Comparison of ENCODE assay signal across 1 cellular context in genomic region chr6:111483736-111484654, GRCh38.
A peak's percentile ranks its signal among the peaks of the same experiment; 100 is the strongest.
TF ChIP-seq lines count a peak whose summit lies in the region.

No MANE protein-coding gene starts in this region.

TF ChIP-seq in K562, 482 proteins besides CTCF, POLR2A, EP300 and RAD21 (continued from another document and continues in another):
- TF ChIP-seq, protein P1, sequence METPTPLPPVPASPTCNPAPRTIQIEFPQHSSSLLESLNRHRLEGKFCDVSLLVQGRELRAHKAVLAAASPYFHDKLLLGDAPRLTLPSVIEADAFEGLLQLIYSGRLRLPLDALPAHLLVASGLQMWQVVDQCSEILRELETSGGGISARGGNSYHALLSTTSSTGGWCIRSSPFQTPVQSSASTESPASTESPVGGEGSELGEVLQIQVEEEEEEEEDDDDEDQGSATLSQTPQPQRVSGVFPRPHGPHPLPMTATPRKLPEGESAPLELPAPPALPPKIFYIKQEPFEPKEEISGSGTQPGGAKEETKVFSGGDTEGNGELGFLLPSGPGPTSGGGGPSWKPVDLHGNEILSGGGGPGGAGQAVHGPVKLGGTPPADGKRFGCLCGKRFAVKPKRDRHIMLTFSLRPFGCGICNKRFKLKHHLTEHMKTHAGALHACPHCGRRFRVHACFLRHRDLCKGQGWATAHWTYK (CRISPR knock-in tag; IDR thresholded peaks at IDR 0.05): no peak
- TF ChIP-seq FOXO4 (CRISPR knock-in tag; IDR thresholded peaks at IDR 0.05) (no peak), IFI16 (CRISPR knock-in tag; IDR thresholded peaks at IDR 0.05) (no peak), NFIC (IDR thresholded peaks at IDR 0.05) (peak; percentile 32; the same call in 1 of the 2 replicates), ZBTB1 (CRISPR knock-in tag; IDR thresholded peaks at IDR 0.05; ENCODE audit: borderline replicate concordance, low read depth) (no peak), SIN3A (IDR thresholded peaks at IDR 0.05; ENCODE audit: borderline replicate concordance in 2 of 2, control insufficient read depth in 1 of 2, low read depth in 2 of 2, low read length in 2 of 2) (peak in 1 of 2 experiments; percentile 66; a peak in 3 of 4 replicates), PRDM10 (IDR thresholded peaks at IDR 0.05; ENCODE audit: partially characterized antibody) (peak; percentile 77), NCOR1 (IDR thresholded peaks at IDR 0.05) (peak; percentile 36; the same call in 1 of the 2 replicates), NR1H2 (CRISPR knock-in tag; IDR thresholded peaks at IDR 0.05) (0 out of 2 replicates have a peak, but pooled peaks have one; percentile 41), BRD9 (IDR thresholded peaks at IDR 0.05; ENCODE audit: low read depth, partially characterized antibody) (peak; percentile 81), ZNF561 (CRISPR knock-in tag; conservative IDR thresholded peaks at IDR 0.05) (no peak), BMI1 (IDR thresholded peaks at IDR 0.05; ENCODE audit: low read length) (no peak), EGR1 (conservative IDR thresholded peaks at IDR 0.05) (peak; percentile 78), ELF4 (CRISPR knock-in tag; IDR thresholded peaks at IDR 0.05) (peak; percentile 28; the same call in 1 of the 2 replicates), GATAD2B (IDR thresholded peaks at IDR 0.05; ENCODE audit: borderline replicate concordance) (0 out of 2 replicates have a peak, but pooled peaks have one; percentile 20), TAF7 (tag; IDR thresholded peaks at IDR 0.05) (no peak), POLR2H (tag; IDR thresholded peaks at IDR 0.05; ENCODE audit: low read depth) (peak; percentile 90), TAF9B (IDR thresholded peaks at IDR 0.05; ENCODE audit: partially characterized antibody) (peak; percentile 61), BCLAF1 (IDR thresholded peaks at IDR 0.05; ENCODE audit: borderline replicate concordance in 1 of 2, control insufficient read depth in 1 of 2, low read depth in 2 of 2, low read length in 1 of 2) (no peak), SUPT5H (IDR thresholded peaks at IDR 0.05) (peak; percentile 89), CBFA2T3 (IDR thresholded peaks at IDR 0.05) (peak; percentile 36), NFRKB (IDR thresholded peaks at IDR 0.05; ENCODE audit: low read depth) (peak; percentile 94), MITF (IDR thresholded peaks at IDR 0.05) (no peak), ZNF217 (CRISPR knock-in tag; IDR thresholded peaks at IDR 0.05) (no peak), CUX1 (CRISPR knock-in tag; IDR thresholded peaks at IDR 0.05) (0 out of 2 replicates have a peak, but pooled peaks have one; percentile 89), SAFB (IDR thresholded peaks at IDR 0.05; ENCODE audit: borderline replicate concordance, low read depth, low read length) (peak; percentile 84), ELF2 (CRISPR knock-in tag; IDR thresholded peaks at IDR 0.05) (no peak), ARID1B (IDR thresholded peaks at IDR 0.05) (peak; percentile 40), ATF3 (IDR thresholded peaks at IDR 0.05) (0 out of 2 replicates have a peak, but pooled peaks have one; percentile 7), ATF3 (CRISPR knock-in tag; conservative IDR thresholded peaks at IDR 0.05) (peak; percentile 49; the same call in 1 of the 2 replicates), E2F6 (IDR thresholded peaks at IDR 0.05; ENCODE audit: borderline replicate concordance in 1 of 2, extremely low read depth in 1 of 2, insufficient read depth in 1 of 2, insufficient read length in 1 of 2, low read depth in 1 of 2, low read length in 1 of 2, poor library complexity in 1 of 2, severe bottlenecking in 1 of 2) (peak; percentile 74 to 86), ZEB2 (IDR thresholded peaks at IDR 0.05) (no peak), FOSL1 (tag; conservative IDR thresholded peaks at IDR 0.05) (no peak; the same call in 1 of the 2 replicates), TOE1 (IDR thresholded peaks at IDR 0.05; ENCODE audit: borderline replicate concordance) (peak; percentile 25), TOE1 (CRISPR knock-in tag; IDR thresholded peaks at IDR 0.05; ENCODE audit: borderline replicate concordance, low read depth) (no peak)
- TF ChIP-seq, protein P2, sequence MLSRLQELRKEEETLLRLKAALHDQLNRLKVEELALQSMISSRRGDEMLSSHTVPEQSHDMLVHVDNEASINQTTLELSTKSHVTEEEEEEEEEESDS (CRISPR knock-in tag; IDR thresholded peaks at IDR 0.05): no peak
- TF ChIP-seq, protein P3, sequence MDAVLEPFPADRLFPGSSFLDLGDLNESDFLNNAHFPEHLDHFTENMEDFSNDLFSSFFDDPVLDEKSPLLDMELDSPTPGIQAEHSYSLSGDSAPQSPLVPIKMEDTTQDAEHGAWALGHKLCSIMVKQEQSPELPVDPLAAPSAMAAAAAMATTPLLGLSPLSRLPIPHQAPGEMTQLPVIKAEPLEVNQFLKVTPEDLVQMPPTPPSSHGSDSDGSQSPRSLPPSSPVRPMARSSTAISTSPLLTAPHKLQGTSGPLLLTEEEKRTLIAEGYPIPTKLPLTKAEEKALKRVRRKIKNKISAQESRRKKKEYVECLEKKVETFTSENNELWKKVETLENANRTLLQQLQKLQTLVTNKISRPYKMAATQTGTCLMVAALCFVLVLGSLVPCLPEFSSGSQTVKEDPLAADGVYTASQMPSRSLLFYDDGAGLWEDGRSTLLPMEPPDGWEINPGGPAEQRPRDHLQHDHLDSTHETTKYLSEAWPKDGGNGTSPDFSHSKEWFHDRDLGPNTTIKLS (IDR thresholded peaks at IDR 0.05; ENCODE audit: borderline replicate concordance, low read depth): peak; percentile 74
- TF ChIP-seq, protein P4, sequence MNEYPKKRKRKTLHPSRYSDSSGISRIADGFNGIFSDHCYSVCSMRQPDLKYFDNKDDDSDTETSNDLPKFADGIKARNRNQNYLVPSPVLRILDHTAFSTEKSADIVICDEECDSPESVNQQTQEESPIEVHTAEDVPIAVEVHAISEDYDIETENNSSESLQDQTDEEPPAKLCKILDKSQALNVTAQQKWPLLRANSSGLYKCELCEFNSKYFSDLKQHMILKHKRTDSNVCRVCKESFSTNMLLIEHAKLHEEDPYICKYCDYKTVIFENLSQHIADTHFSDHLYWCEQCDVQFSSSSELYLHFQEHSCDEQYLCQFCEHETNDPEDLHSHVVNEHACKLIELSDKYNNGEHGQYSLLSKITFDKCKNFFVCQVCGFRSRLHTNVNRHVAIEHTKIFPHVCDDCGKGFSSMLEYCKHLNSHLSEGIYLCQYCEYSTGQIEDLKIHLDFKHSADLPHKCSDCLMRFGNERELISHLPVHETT (CRISPR knock-in tag; conservative IDR thresholded peaks at IDR 0.05 in 1 of 2, IDR thresholded peaks at IDR 0.05 in 1 of 2): 0 out of 4 replicates have a peak, but pooled peaks of 1 of the 2 experiments have one; percentile 12
